27 cellular contexts compared by ENCODE assay signal in genomic region chr2:205929445-205930027, GRCh38.
DNase-seq lines count a peak whose midpoint lies in the region; ATAC-seq and TF ChIP-seq lines count a peak whose summit lies in the region.
"Had no signal": no experiment of that assay in that cellular context is flagged by ENCODE, and none has a peak within 500 bp of the region (broad histone marks: within the 10 kb centered on the region; RNA-seq: fewer than 3 reads in every experiment).

No MANE protein-coding gene starts in this region.

- in situ Hi-C loops in HAP-1 (cut with MboI; ENCODE audit: low sequenced_read_pairs) = no loop called here

- peak overlapping the region; percentile 56 for H3K27ac ChIP-seq in WERI-Rb-1
- no peak overlapping the region for H3K27ac ChIP-seq in testis
- H3K27ac ChIP-seq: BLaER1, left ventricle myocardium inferior, PC-9, psoas muscle, upper lobe of left lung had no signal

- no peak overlapping the region for H3K4me3 ChIP-seq in WERI-Rb-1 (ENCODE audit: low read depth, low read length)
- no peak overlapping the region for H3K4me3 ChIP-seq in testis
- no peak overlapping the region for H3K4me3 ChIP-seq in HAP-1
- H3K4me3 ChIP-seq: adrenal gland, BLaER1, left ventricle myocardium inferior, PC-9, psoas muscle, upper lobe of left lung had no signal

- H3K36me3 ChIP-seq in WERI-Rb-1 (no peaks in the 10 kb centered on the region), testis (ENCODE audit: low read depth, missing control alignments) (no peaks in the 10 kb centered on the region), HAP-1 (replicated peaks) (no peaks in the 10 kb centered on the region)
- H3K36me3 ChIP-seq: adrenal gland, BLaER1, left ventricle myocardium inferior, upper lobe of left lung had no signal

- intact Hi-C loops in testis (cut with DNase I; ENCODE audit: low total_unique reads) = no loop called here

- no peak for TF ChIP-seq POLR2A in testis (IDR thresholded peaks at IDR 0.05)

- H3K9me3 ChIP-seq in WERI-Rb-1 (ENCODE audit: severe bottlenecking) = no peaks in the 10 kb centered on the region
- no peaks in the 10 kb centered on the region for H3K9me3 ChIP-seq in testis
- no peaks in the 10 kb centered on the region for H3K9me3 ChIP-seq in HAP-1
- H3K9me3 ChIP-seq: adrenal gland, left ventricle myocardium inferior, psoas muscle, upper lobe of left lung had no signal

- H3K27me3 ChIP-seq in WERI-Rb-1 (ENCODE audit: insufficient read depth, low read depth, severe bottlenecking) (peaks cover 3% of the 10 kb centered on the region), testis (no peaks in the 10 kb centered on the region), HAP-1 (ENCODE audit: low read depth) (no peaks in the 10 kb centered on the region)
- H3K27me3 ChIP-seq: adrenal gland, BLaER1 had no signal

- H3K4me1 ChIP-seq in testis (no peaks in the 10 kb centered on the region), HAP-1 (peaks cover 42% of the 10 kb centered on the region)

- 82 to 84% methylated on average over 11 of the region's 11 CpGs for WGBS in testis, 2 donors

- TF ChIP-seq CTCF in WERI-Rb-1 (IDR thresholded peaks at IDR 0.05; ENCODE audit: low read depth, low read length) (no peak), testis (IDR thresholded peaks at IDR 0.05) (no peak)

- DNase-seq in HT-29 (ENCODE audit: low spot score) (peak; percentile 20), WERI-Rb-1 (no peak), left lobe of liver (ENCODE audit: low spot score) (peak; percentile 79), retina (peak; percentile 16), testis (no peak), HAP-1 (ENCODE audit: low spot score in 2 of 2) (no peak)
- no peak for DNase-seq in activated naive CD4-positive, alpha-beta T cell (lab: John Stamatoyannopoulos, UW)
- DNase-seq in activated CD4-positive, alpha-beta T cell treated with anti-CD3 and anti-CD28 coated beads, Interleukin-2, amount 50 U/mL, for 48 hours = no peak
- DNase-seq: activated CD4-positive, alpha-beta T cell treated with anti-CD3 and anti-CD28 coated beads, Interleukin-2, amount 50 U/mL, for 4 hours; activated T-cell treated with anti-CD3 and anti-CD28 coated beads, Interleukin-2, amount 50 U/mL, for 48 hours; DMS153; left ventricle myocardium inferior; naive B cell; NCI-H1092 treated with DMSO at 0.1 percent for 48 hours; NCI-H187 treated with DMSO at 0.1 percent for 48 hours; NCI-H2171 treated with DMSO at 0.1 percent for 48 hours; NCI-H526 treated with DMSO at 0.1 percent for 48 hours; NK-92 treated with Interleukin-12 subunit alpha and Interleukin-12 subunit beta, amount 100 ng/mL, for 24 hours; PC-9; psoas muscle; substantia nigra; upper lobe of left lung had no signal

- peak; percentile 82 for ATAC-seq in left lobe of liver
- ATAC-seq: psoas muscle; Right ventricle myocardium inferior; SK-N-SH treated with all-trans-retinoic acid at 6 μM for 48 hours; stimulated activated memory B cell treated with anti-CD40 and anti-IgM and Interleukin-4, amounts not matched to agents 10 μg/mL and 1 μg/mL and 100 μg/mL, for 72 hours had no signal

Comparison
In these comparisons a context has a peak if more than half of its experiments do, and no peak if none do; other contexts are left out.
1. DNase-seq: peak in HT-29 (single experiment), left lobe of liver (single experiment) and retina (single experiment); none in WERI-Rb-1 (single experiment), testis (single experiment), HAP-1 (0 of 2), activated naive CD4-positive, alpha-beta T cell (0 of 4) and activated CD4-positive, alpha-beta T cell treated with anti-CD3 and anti-CD28 coated beads, Interleukin-2, amount 50 U/mL, for 48 hours (0 of 2).